11 cellular contexts compared by ENCODE assay signal in genomic region chr2:207135340-207135739, GRCh38. TPM values are rescaled to one million over a fixed set of nuclear protein-coding genes. Genes with fewer than 3 reads are reported as not detected.
A peak's percentile ranks its signal among the peaks of the same experiment; 100 is the strongest.
DNase-seq lines count a peak whose midpoint lies in the region; ATAC-seq and TF ChIP-seq lines count a peak whose summit lies in the region.
"Had no signal": no experiment of that assay in that cellular context is flagged by ENCODE, and none has a peak within 500 bp of the region (broad histone marks: within the 10 kb centered on the region; RNA-seq: fewer than 3 reads in every experiment).

No MANE protein-coding gene starts in this region.

- no peaks in the 10 kb centered on the region for H3K9me3 ChIP-seq in subcutaneous abdominal adipose tissue (ENCODE audit: control insufficient read depth in 5 of 5, low read length in 5 of 5)

- H3K36me3 ChIP-seq in subcutaneous abdominal adipose tissue (ENCODE audit: control insufficient read depth in 5 of 5, insufficient read depth in 5 of 5, low read length in 5 of 5), result peaks cover 0 to 2% (median 0%) of the 10 kb centered on the region in 5 donors

- H3K4me3 ChIP-seq in subcutaneous abdominal adipose tissue (ENCODE audit: low read depth in 1 of 5, low read length in 5 of 5), result no peak overlapping the region

- no peak for DNase-seq in activated CD4-positive, alpha-beta T cell treated with anti-CD3 and anti-CD28 coated beads, Interleukin-2, amount 10 ng/mL, durations not matched to agents 7 days and 5 days
- no peak for DNase-seq in activated CD4-positive, alpha-beta T cell treated with anti-CD3 and anti-CD28 coated beads for 4 hours
- no peak for DNase-seq in activated naive CD8-positive, alpha-beta T cell treated with anti-CD3 and anti-CD28 coated beads for 36 hours
- DNase-seq in glutamatergic neuron, result no peak
- no peak for DNase-seq in stimulated activated CD4-positive, alpha-beta T cell treated with anti-CD3 and anti-CD28 coated beads, Interleukin-1b, Interleukin-23, amount 100 ng/mL, for 48 hours
- no peak for DNase-seq in NCI-H2081 (lab: John Stamatoyannopoulos, UW)
- DNase-seq: caudate nucleus, left colon, NCI-H446 had no signal

- peaks cover 8% of the 10 kb centered on the region for H3K9me3 Mint-ChIP-seq in activated CD4-positive, alpha-beta T cell treated with anti-CD3 and anti-CD28 coated beads, Interleukin-2, amount 10 ng/mL, durations not matched to agents 7 days and 5 days
- peaks cover 7% of the 10 kb centered on the region for H3K9me3 Mint-ChIP-seq in activated naive CD8-positive, alpha-beta T cell treated with anti-CD3 and anti-CD28 coated beads for 36 hours
- peaks cover 41% of the 10 kb centered on the region for H3K9me3 Mint-ChIP-seq in glutamatergic neuron (ENCODE audit: unreplicated experiment)

- H3K4me3 Mint-ChIP-seq in activated CD4-positive, alpha-beta T cell treated with anti-CD3 and anti-CD28 coated beads, Interleukin-2, amount 10 ng/mL, durations not matched to agents 7 days and 5 days, result no peak overlapping the region
- no peak overlapping the region for H3K4me3 Mint-ChIP-seq in activated naive CD8-positive, alpha-beta T cell treated with anti-CD3 and anti-CD28 coated beads for 36 hours
- peak overlapping the region; percentile 89 for H3K4me3 Mint-ChIP-seq in glutamatergic neuron (ENCODE audit: unreplicated experiment)

- no peak overlapping the region for H3K9ac ChIP-seq in subcutaneous abdominal adipose tissue (ENCODE audit: low read length in 5 of 5)

- CTCF ChIA-PET in activated CD4-positive, alpha-beta T cell treated with anti-CD3 and anti-CD28 coated beads, Interleukin-2, amount 10 ng/mL, durations not matched to agents 7 days and 5 days (lab: Charles Lee), result interaction anchor here (0.8 to 1.7 kb wide), 4 partner anchors 9 to 34 kb away, joined by 3 to 5 read pairs (median 4); no protein-coding TSS in a partner anchor

- H3K36me3 Mint-ChIP-seq in activated CD4-positive, alpha-beta T cell treated with anti-CD3 and anti-CD28 coated beads, Interleukin-2, amount 10 ng/mL, durations not matched to agents 7 days and 5 days (ENCODE audit: low read depth), result peaks cover 70% of the 10 kb centered on the region
- H3K36me3 Mint-ChIP-seq in activated naive CD8-positive, alpha-beta T cell treated with anti-CD3 and anti-CD28 coated beads for 36 hours, result peaks cover 46% of the 10 kb centered on the region
- H3K36me3 Mint-ChIP-seq in glutamatergic neuron (ENCODE audit: unreplicated experiment), result no peaks in the 10 kb centered on the region

- ATAC-seq in GM19351 (IDR thresholded peaks at IDR 0.05; ENCODE audit: unreplicated experiment), result no peak
- ATAC-seq: left colon had no signal

- H3K27ac Mint-ChIP-seq in activated CD4-positive, alpha-beta T cell treated with anti-CD3 and anti-CD28 coated beads, Interleukin-2, amount 10 ng/mL, durations not matched to agents 7 days and 5 days, result peak overlapping the region; percentile 67
- H3K27ac Mint-ChIP-seq in activated naive CD8-positive, alpha-beta T cell treated with anti-CD3 and anti-CD28 coated beads for 36 hours, result peak overlapping the region; percentile 50
- peak overlapping the region; percentile 98 for H3K27ac Mint-ChIP-seq in glutamatergic neuron (ENCODE audit: unreplicated experiment)

- peak overlapping the region; percentile 88 for H3K27ac ChIP-seq in subcutaneous abdominal adipose tissue (ENCODE audit: low read depth, low read length)

- TF ChIP-seq CTCF in glutamatergic neuron (IDR thresholded peaks at IDR 0.05; ENCODE audit: partially characterized antibody, unreplicated experiment), result no peak

- H3K27me3 ChIP-seq in subcutaneous abdominal adipose tissue (ENCODE audit: control insufficient read depth in 5 of 5, insufficient read depth in 4 of 5, low read length in 5 of 5), result no peaks in the 10 kb centered on the region

- peaks cover 14 to 79% (median 60%) of the 10 kb centered on the region in 5 donors for H3K4me1 ChIP-seq in subcutaneous abdominal adipose tissue (ENCODE audit: control insufficient read depth in 5 of 5, insufficient read depth in 5 of 5, low read length in 5 of 5)

- H3K4me1 Mint-ChIP-seq in activated CD4-positive, alpha-beta T cell treated with anti-CD3 and anti-CD28 coated beads, Interleukin-2, amount 10 ng/mL, durations not matched to agents 7 days and 5 days, result peaks cover 68% of the 10 kb centered on the region
- H3K4me1 Mint-ChIP-seq in activated naive CD8-positive, alpha-beta T cell treated with anti-CD3 and anti-CD28 coated beads for 36 hours, result peaks cover 71% of the 10 kb centered on the region
- H3K4me1 Mint-ChIP-seq in glutamatergic neuron (ENCODE audit: low read depth, unreplicated experiment), result peaks cover 87% of the 10 kb centered on the region

- POLR2A ChIA-PET in activated CD4-positive, alpha-beta T cell treated with anti-CD3 and anti-CD28 coated beads, Interleukin-2, amount 10 ng/mL, durations not matched to agents 7 days and 5 days (lab: Charles Lee), result no interaction called here

- no peaks in the 10 kb centered on the region for H3K27me3 Mint-ChIP-seq in activated CD4-positive, alpha-beta T cell treated with anti-CD3 and anti-CD28 coated beads, Interleukin-2, amount 10 ng/mL, durations not matched to agents 7 days and 5 days
- H3K27me3 Mint-ChIP-seq in activated naive CD8-positive, alpha-beta T cell treated with anti-CD3 and anti-CD28 coated beads for 36 hours, result no peaks in the 10 kb centered on the region
- H3K27me3 Mint-ChIP-seq in glutamatergic neuron (ENCODE audit: unreplicated experiment), result peaks cover 29% of the 10 kb centered on the region

RNA-seq across cellular contexts. Expression of gene KLF7, which starts 30.4 kb away (rescaled TPM):
- 10 to 100 TPM; 35.3 to 38.2 TPM for total RNA-seq in activated CD4-positive, alpha-beta T cell treated with anti-CD3 and anti-CD28 coated beads, Interleukin-2, amount 10 ng/mL, durations not matched to agents 7 days and 5 days
- 10 to 100 TPM in 1 of 2 experiments, 1 to 10 TPM in 1; 8.2 to 10.1 TPM for total RNA-seq in activated naive CD8-positive, alpha-beta T cell treated with anti-CD3 and anti-CD28 coated beads for 36 hours
- total RNA-seq in glutamatergic neuron (ENCODE audit: unreplicated experiment), result 323 TPM
